Comparison of ENCODE assay signal across 2 cellular contexts in genomic region chr12:123478069-123478468, GRCh38.
TF ChIP-seq lines count a peak whose summit lies in the region.

No MANE protein-coding gene starts in this region.

TF ChIP-seq in SK-N-SH, 30 proteins besides CTCF, POLR2A, EP300 and RAD21:
- TF ChIP-seq, protein P1, sequence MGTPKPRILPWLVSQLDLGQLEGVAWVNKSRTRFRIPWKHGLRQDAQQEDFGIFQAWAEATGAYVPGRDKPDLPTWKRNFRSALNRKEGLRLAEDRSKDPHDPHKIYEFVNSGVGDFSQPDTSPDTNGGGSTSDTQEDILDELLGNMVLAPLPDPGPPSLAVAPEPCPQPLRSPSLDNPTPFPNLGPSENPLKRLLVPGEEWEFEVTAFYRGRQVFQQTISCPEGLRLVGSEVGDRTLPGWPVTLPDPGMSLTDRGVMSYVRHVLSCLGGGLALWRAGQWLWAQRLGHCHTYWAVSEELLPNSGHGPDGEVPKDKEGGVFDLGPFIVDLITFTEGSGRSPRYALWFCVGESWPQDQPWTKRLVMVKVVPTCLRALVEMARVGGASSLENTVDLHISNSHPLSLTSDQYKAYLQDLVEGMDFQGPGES (IDR thresholded peaks at IDR 0.05; ENCODE audit: low read depth, low read length), result no peak

TF ChIP-seq in SK-N-SH treated with all-trans-retinoic acid at 6 μM for 48 hours, 23 proteins besides CTCF, POLR2A, EP300 and RAD21 (continued from another document):
- TF ChIP-seq PATZ1 (CRISPR knock-in tag; IDR thresholded peaks at IDR 0.05; ENCODE audit: borderline replicate concordance) (no peak), SNAI2 (CRISPR knock-in tag; IDR thresholded peaks at IDR 0.05) (no peak), GLIS3 (CRISPR knock-in tag; IDR thresholded peaks at IDR 0.05) (no peak), CSRNP3 (CRISPR knock-in tag; IDR thresholded peaks at IDR 0.05) (no peak), ISL1 (CRISPR knock-in tag; IDR thresholded peaks at IDR 0.05) (no peak), POU6F1 (CRISPR knock-in tag; IDR thresholded peaks at IDR 0.05; ENCODE audit: borderline replicate concordance, low read depth) (no peak), TSHZ2 (CRISPR knock-in tag; IDR thresholded peaks at IDR 0.05) (no peak), ZC3H10 (CRISPR knock-in tag; IDR thresholded peaks at IDR 0.05) (no peak), ZFP3 (CRISPR knock-in tag; IDR thresholded peaks at IDR 0.05) (no peak), ZNF8 (CRISPR knock-in tag; IDR thresholded peaks at IDR 0.05) (no peak)
- TF ChIP-seq, protein P2, sequence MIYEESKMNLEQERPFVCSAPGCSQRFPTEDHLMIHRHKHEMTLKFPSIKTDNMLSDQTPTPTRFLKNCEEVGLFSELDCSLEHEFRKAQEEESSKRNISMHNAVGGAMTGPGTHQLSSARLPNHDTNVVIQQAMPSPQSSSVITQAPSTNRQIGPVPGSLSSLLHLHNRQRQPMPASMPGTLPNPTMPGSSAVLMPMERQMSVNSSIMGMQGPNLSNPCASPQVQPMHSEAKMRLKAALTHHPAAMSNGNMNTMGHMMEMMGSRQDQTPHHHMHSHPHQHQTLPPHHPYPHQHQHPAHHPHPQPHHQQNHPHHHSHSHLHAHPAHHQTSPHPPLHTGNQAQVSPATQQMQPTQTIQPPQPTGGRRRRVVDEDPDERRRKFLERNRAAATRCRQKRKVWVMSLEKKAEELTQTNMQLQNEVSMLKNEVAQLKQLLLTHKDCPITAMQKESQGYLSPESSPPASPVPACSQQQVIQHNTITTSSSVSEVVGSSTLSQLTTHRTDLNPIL (CRISPR knock-in tag; IDR thresholded peaks at IDR 0.05; ENCODE audit: low read depth), result no peak
TF ChIP-seq in SK-N-SH treated with all-trans-retinoic acid at 6 μM for 48 hours: peak in this region for 0.
